1 cellular context compared by ENCODE assay signal in the genomic region with DNA sequence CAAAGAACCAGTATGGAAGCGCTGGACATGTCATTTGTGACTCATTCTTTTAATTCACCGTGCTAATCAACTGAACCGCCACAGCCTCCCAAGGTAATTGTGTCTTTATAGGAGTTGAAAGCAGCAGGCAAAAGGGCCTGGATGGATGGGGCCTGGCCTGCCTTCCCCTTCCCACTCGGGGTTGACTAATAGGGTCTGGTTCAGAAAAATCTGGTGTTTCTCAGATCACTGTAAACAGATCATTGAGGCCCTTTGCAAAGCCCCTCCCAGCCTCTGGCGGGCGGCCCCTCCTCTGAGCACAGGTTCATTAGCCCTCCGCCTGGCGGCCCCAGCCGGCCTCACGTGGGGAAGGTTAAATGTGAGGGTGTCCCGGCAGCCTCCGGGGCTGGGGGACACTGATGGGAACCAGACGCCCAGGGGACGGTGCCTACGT.
TF ChIP-seq lines count a peak whose summit lies in the region.

No MANE protein-coding gene starts in this region.

TF ChIP-seq in GM23338, 12 proteins besides CTCF, POLR2A, EP300 and RAD21:
- TF ChIP-seq CREB1 (CRISPR knock-in tag; IDR thresholded peaks at IDR 0.05; ENCODE audit: low read depth) (no peak), JUNB (IDR thresholded peaks at IDR 0.05; ENCODE audit: unreplicated experiment) (no peak), STAT1 (IDR thresholded peaks at IDR 0.05; ENCODE audit: unreplicated experiment) (no peak), ZNF114 (CRISPR knock-in tag; IDR thresholded peaks at IDR 0.05) (no peak), POLR2AphosphoS5 (IDR thresholded peaks at IDR 0.05; ENCODE audit: low read depth) (no peak), ETS1 (IDR thresholded peaks at IDR 0.05) (no peak), NANOG (IDR thresholded peaks at IDR 0.05; ENCODE audit: borderline replicate concordance) (no peak), ZNF331 (CRISPR knock-in tag; IDR thresholded peaks at IDR 0.05; ENCODE audit: low read depth) (no peak), EZH2 (IDR thresholded peaks at IDR 0.05; ENCODE audit: low read depth, unreplicated experiment) (no peak), EZH2phosphoT487 (IDR thresholded peaks at IDR 0.05; ENCODE audit: unreplicated experiment) (no peak)
- TF ChIP-seq, protein P1, sequence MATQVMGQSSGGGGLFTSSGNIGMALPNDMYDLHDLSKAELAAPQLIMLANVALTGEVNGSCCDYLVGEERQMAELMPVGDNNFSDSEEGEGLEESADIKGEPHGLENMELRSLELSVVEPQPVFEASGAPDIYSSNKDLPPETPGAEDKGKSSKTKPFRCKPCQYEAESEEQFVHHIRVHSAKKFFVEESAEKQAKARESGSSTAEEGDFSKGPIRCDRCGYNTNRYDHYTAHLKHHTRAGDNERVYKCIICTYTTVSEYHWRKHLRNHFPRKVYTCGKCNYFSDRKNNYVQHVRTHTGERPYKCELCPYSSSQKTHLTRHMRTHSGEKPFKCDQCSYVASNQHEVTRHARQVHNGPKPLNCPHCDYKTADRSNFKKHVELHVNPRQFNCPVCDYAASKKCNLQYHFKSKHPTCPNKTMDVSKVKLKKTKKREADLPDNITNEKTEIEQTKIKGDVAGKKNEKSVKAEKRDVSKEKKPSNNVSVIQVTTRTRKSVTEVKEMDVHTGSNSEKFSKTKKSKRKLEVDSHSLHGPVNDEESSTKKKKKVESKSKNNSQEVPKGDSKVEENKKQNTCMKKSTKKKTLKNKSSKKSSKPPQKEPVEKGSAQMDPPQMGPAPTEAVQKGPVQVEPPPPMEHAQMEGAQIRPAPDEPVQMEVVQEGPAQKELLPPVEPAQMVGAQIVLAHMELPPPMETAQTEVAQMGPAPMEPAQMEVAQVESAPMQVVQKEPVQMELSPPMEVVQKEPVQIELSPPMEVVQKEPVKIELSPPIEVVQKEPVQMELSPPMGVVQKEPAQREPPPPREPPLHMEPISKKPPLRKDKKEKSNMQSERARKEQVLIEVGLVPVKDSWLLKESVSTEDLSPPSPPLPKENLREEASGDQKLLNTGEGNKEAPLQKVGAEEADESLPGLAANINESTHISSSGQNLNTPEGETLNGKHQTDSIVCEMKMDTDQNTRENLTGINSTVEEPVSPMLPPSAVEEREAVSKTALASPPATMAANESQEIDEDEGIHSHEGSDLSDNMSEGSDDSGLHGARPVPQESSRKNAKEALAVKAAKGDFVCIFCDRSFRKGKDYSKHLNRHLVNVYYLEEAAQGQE (IDR thresholded peaks at IDR 0.05; ENCODE audit: unreplicated experiment): no peak
- TF ChIP-seq, protein P2, sequence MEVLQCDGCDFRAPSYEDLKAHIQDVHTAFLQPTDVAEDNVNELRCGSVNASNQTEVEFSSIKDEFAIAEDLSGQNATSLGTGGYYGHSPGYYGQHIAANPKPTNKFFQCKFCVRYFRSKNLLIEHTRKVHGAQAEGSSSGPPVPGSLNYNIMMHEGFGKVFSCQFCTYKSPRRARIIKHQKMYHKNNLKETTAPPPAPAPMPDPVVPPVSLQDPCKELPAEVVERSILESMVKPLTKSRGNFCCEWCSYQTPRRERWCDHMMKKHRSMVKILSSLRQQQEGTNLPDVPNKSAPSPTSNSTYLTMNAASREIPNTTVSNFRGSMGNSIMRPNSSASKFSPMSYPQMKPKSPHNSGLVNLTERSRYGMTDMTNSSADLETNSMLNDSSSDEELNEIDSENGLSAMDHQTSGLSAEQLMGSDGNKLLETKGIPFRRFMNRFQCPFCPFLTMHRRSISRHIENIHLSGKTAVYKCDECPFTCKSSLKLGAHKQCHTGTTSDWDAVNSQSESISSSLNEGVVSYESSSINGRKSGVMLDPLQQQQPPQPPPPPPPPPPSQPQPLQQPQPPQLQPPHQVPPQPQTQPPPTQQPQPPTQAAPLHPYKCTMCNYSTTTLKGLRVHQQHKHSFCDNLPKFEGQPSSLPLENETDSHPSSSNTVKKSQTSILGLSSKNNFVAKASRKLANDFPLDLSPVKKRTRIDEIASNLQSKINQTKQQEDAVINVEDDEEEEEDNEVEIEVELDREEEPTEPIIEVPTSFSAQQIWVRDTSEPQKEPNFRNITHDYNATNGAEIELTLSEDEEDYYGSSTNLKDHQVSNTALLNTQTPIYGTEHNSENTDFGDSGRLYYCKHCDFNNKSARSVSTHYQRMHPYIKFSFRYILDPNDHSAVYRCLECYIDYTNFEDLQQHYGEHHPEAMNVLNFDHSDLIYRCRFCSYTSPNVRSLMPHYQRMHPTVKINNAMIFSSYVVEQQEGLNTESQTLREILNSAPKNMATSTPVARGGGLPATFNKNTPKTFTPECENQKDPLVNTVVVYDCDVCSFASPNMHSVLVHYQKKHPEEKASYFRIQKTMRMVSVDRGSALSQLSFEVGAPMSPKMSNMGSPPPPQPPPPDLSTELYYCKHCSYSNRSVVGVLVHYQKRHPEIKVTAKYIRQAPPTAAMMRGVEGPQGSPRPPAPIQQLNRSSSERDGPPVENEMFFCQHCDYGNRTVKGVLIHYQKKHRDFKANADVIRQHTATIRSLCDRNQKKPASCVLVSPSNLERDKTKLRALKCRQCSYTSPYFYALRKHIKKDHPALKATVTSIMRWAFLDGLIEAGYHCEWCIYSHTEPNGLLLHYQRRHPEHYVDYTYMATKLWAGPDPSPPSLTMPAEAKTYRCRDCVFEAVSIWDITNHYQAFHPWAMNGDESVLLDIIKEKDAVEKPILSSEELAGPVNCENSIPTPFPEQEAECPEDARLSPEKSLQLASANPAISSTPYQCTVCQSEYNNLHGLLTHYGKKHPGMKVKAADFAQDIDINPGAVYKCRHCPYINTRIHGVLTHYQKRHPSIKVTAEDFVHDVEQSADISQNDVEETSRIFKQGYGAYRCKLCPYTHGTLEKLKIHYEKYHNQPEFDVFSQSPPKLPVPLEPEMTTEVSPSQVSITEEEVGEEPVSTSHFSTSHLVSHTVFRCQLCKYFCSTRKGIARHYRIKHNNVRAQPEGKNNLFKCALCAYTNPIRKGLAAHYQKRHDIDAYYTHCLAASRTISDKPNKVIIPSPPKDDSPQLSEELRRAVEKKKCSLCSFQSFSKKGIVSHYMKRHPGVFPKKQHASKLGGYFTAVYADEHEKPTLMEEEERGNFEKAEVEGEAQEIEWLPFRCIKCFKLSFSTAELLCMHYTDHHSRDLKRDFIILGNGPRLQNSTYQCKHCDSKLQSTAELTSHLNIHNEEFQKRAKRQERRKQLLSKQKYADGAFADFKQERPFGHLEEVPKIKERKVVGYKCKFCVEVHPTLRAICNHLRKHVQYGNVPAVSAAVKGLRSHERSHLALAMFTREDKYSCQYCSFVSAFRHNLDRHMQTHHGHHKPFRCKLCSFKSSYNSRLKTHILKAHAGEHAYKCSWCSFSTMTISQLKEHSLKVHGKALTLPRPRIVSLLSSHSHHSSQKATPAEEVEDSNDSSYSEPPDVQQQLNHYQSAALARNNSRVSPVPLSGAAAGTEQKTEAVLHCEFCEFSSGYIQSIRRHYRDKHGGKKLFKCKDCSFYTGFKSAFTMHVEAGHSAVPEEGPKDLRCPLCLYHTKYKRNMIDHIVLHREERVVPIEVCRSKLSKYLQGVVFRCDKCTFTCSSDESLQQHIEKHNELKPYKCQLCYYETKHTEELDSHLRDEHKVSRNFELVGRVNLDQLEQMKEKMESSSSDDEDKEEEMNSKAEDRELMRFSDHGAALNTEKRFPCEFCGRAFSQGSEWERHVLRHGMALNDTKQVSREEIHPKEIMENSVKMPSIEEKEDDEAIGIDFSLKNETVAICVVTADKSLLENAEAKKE (CRISPR knock-in tag; IDR thresholded peaks at IDR 0.05): no peak
